In the genomic region with DNA sequence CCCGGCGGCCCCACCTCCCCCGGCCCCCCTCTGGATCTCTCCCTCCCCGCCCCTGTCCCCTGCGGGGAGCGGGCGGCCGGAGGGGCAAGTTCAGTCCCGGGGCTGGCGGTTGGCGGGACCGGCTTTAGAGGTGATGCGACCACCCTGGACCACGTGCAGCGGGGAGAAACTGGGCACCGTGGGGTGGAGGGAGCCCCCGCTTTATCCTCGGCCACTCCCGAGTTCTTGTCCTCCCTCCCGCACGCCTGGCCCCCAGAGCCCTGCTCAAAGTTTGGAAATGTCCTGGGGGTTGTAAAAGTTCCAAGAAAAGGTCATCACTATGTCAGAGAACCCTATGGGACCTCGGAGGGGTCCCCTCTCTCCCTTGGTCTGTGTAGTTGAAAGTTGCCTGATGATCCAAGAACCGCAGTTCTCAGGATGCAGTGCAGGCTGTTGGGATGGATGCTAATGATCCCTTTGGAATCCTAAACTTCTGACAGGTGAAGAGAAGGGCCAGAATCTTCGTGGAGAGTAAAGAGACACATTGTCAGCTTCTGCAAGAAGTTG, we compare ENCODE assay signal across 9 cellular contexts. TPM values are rescaled to one million over a fixed set of nuclear protein-coding genes. Genes with fewer than 3 reads are reported as not detected.
DNase-seq lines count a peak whose midpoint lies in the region; ATAC-seq and TF ChIP-seq lines count a peak whose summit lies in the region.
"Had no signal": no experiment of that assay in that cellular context is flagged by ENCODE, and none has a peak within 500 bp of the region (broad histone marks: within the 10 kb centered on the region; RNA-seq: fewer than 3 reads in every experiment).

No MANE protein-coding gene starts in this region.

- DNase-seq in A673 (ENCODE audit: low spot score) (no peak), LHCN-M2 (ENCODE audit: low read depth) (peak; percentile 36), epithelial cell of prostate (ENCODE audit: low read depth, low spot score) (no peak), neural progenitor cell (ENCODE audit: low spot score) (peak; percentile 13), MV-4-11 (lab: John Stamatoyannopoulos, UW) (no peak), Kasumi-1 (lab: John Stamatoyannopoulos, UW) (no peak)
- no peak for DNase-seq in activated effector memory CD4-positive, alpha-beta T cell treated with Interleukin-2 at 50 U/mL for 16 hours
- DNase-seq: KG1 had no signal

- H3K9ac ChIP-seq in neural progenitor cell: no peak overlapping the region

- intact Hi-C loops in A673 (cut with micrococcal nuclease; ENCODE audit: unreplicated experiment): loop anchor here (5.0 kb wide), 1 partner anchor 416 kb away; no protein-coding TSS in a partner anchor

- H3K36me3 Mint-ChIP-seq in neural progenitor cell: no peaks in the 10 kb centered on the region

- H3K27ac Mint-ChIP-seq in neural progenitor cell: no peak overlapping the region

- no peak for ATAC-seq in GM18907 (IDR thresholded peaks at IDR 0.05; ENCODE audit: unreplicated experiment)

- H3K27ac ChIP-seq in A673 (ENCODE audit: low read depth, low read length, poor library complexity, severe bottlenecking) (no peak overlapping the region), epithelial cell of prostate (peak overlapping the region; percentile 89), neural progenitor cell (no peak overlapping the region)

- POLR2A ChIA-PET in A673 (lab: Charles Lee; ENCODE audit: low non-redundant PET): no interaction called here

- H3K27me3 ChIP-seq in A673 (replicated peaks; ENCODE audit: insufficient read depth, low read depth, low read length, poor library complexity): peaks cover 88% of the 10 kb centered on the region
- peaks cover 45% of the 10 kb centered on the region for H3K27me3 ChIP-seq in neural progenitor cell

- H3K9me3 Mint-ChIP-seq in neural progenitor cell: no peaks in the 10 kb centered on the region

- BruUV-seq in A673 (replicated peaks; lab: Mats Ljungman, UMichigan): no TSS peak

- peaks cover 12% of the 10 kb centered on the region for H3F3A ChIP-seq in neural progenitor cell (ENCODE audit: low read depth)

- no peaks in the 10 kb centered on the region for H3K9me3 ChIP-seq in A673 (ENCODE audit: low read depth, low read length, poor library complexity, severe bottlenecking)
- no peaks in the 10 kb centered on the region for H3K9me3 ChIP-seq in neural progenitor cell (ENCODE audit: low read depth)

- no peaks in the 10 kb centered on the region for H3K36me3 ChIP-seq in A673 (ENCODE audit: insufficient read depth, low read length, poor library complexity, severe bottlenecking)
- no peaks in the 10 kb centered on the region for H3K36me3 ChIP-seq in neural progenitor cell

- peaks cover 30% of the 10 kb centered on the region for H3K4me1 Mint-ChIP-seq in neural progenitor cell

- H3K4me1 ChIP-seq in A673 (ENCODE audit: insufficient read depth, low read length, poor library complexity, severe bottlenecking): no peaks in the 10 kb centered on the region
- H3K4me1 ChIP-seq in neural progenitor cell: no peaks in the 10 kb centered on the region

- peak overlapping the region; percentile 82 for H3K4me2 ChIP-seq in neural progenitor cell

- H3K4me3 ChIP-seq in A673 (ENCODE audit: low read depth, low read length, poor library complexity, severe bottlenecking) (peak overlapping the region; percentile 16), neural progenitor cell (peak overlapping the region; percentile 50)

- no peak for TF ChIP-seq CTCF in A673 (conservative IDR thresholded peaks at IDR 0.05; ENCODE audit: low read depth, low read length)
- no peak for TF ChIP-seq CTCF in neural progenitor cell (IDR thresholded peaks at IDR 0.05)

- H3K4me3 Mint-ChIP-seq in neural progenitor cell: peak overlapping the region; percentile 89

- H3K79me2 ChIP-seq in neural progenitor cell (ENCODE audit: low read depth): no peaks in the 10 kb centered on the region

- no peaks in the 10 kb centered on the region for H4K20me1 ChIP-seq in neural progenitor cell (ENCODE audit: low read depth)

- CTCF ChIA-PET in A673 (lab: Charles Lee): no interaction called here

- peak overlapping the region; percentile 90 for H2AFZ ChIP-seq in neural progenitor cell (replicated peaks)

- peaks cover 11% of the 10 kb centered on the region for H3K27me3 Mint-ChIP-seq in neural progenitor cell (ENCODE audit: insufficient read depth, low read depth)

RNA-seq across cellular contexts. Expression of a gene that starts 0.4 kb away (rescaled TPM):
- total RNA-seq in A673 (2021) (0.44 TPM in 1 of 2 replicates, not detected in the other), LHCN-M2 (2014; rRNA removed) (29.9 and 39.5 TPM in 2 replicates), neural progenitor cell (ENCODE audit: low replicate concordance) (1.3 and 1.6 TPM in 2 replicates)
- 55.8 TPM for polyA plus RNA-seq in LHCN-M2 (2012)

Comparison
In these comparisons a context has a peak if more than half of its experiments do, and no peak if none do; other contexts are left out.
1. DNase-seq: peak in LHCN-M2 (single experiment) and neural progenitor cell (single experiment); none in A673 (single experiment), epithelial cell of prostate (single experiment), MV-4-11 (single experiment), Kasumi-1 (0 of 2) and activated effector memory CD4-positive, alpha-beta T cell treated with Interleukin-2 at 50 U/mL for 16 hours (single experiment).
2. RNA of a gene that starts 0.4 kb away (total RNA-seq): 29.9 to 39.5 TPM in LHCN-M2; 1.3 to 1.6 TPM in neural progenitor cell and 0.44 TPM in A673; every median in the first group is over 10 times any median in the second.